ENCODE assay signal across 8 cellular contexts in the genomic region with DNA sequence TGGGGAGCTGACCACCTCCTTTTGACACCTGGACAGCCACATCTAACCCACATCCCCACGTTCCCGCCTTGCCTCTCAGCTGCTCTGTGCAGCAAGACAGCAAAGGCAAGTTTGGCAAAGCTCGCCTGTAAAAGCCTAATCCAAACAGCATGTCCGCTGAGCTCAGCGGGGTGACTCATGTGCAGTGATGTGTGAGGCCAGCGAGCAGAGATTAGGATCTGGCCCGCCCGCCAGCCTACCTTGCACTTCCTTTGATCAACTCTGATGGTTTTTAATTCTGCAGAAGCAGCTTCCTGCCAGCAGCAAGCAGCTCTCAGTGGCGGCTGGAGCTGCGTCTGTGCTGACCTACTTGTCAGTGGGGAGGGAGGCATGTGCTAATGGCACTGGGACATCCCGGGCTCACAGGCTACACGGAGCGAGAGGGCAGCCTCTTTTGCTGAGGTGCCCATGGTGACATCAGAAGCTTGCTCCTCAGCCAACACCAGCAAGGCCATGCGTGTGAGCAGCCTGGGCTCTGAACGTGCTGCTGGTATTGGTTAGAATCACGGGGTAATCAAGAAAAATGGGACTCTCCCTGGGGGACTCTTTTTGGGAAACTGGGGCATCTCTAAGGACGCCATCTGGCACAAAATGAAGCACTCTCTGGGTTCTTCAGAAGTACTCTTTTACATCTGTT. TPM values are rescaled to one million over a fixed set of nuclear protein-coding genes. Genes with fewer than 3 reads are reported as not detected.
DNase-seq lines count a peak whose midpoint lies in the region; ATAC-seq and TF ChIP-seq lines count a peak whose summit lies in the region.

No MANE protein-coding gene starts in this region.

- peak overlapping the region; percentile 10 to 45 for H3K4me3 ChIP-seq in foreskin fibroblast (ENCODE audit: low read depth in 1 of 2, low read length in 2 of 2)

- DNase-seq in DMS53 (lab: John Stamatoyannopoulos, UW) (peak; percentile 95), HuH-7.5 (ENCODE audit: low spot score) (peak; percentile 43), SHP77 (lab: John Stamatoyannopoulos, UW) (peak; percentile 75 to 82), activated gamma-delta T cell (lab: John Stamatoyannopoulos, UW) (peak; percentile 74), foreskin fibroblast (peak; percentile 97 to 98), omental fat pad (ENCODE audit: low spot score) (peak; percentile 57), superior temporal gyrus (ENCODE audit: extremely low spot score) (peak; percentile 63)

- ATAC-seq in GM21576 (IDR thresholded peaks at IDR 0.05; ENCODE audit: unreplicated experiment): peak; percentile 78
- peak; percentile 86 for ATAC-seq in omental fat pad (ENCODE audit: low FRiP score)

- TF ChIP-seq CTCF in foreskin fibroblast (IDR thresholded peaks at IDR 0.05; ENCODE audit: low read depth, low read length) (no peak), omental fat pad (IDR thresholded peaks at IDR 0.05) (no peak)

RNA-seq across cellular contexts. Expression of a gene that starts 36.0 kb away (rescaled TPM):
- total RNA-seq in omental fat pad: 10 to 100 TPM; 33.3 to 79.6 (median 41.5) TPM

Comparison
In these comparisons a context has a peak if more than half of its experiments do, and no peak if none do; other contexts are left out.
1. Peak in every context shown above with its lines: DNase-seq, ATAC-seq and H3K4me3 ChIP-seq.
2. DNase-seq: peak in every context shown above with its lines; median percentile 98 in foreskin fibroblast; 95 in DMS53; 78 in SHP77; 74 in activated gamma-delta T cell; 63 in superior temporal gyrus; 57 in omental fat pad; 43 in HuH-7.5.